ENCODE assay signal across 1 cellular context in the genomic region with DNA sequence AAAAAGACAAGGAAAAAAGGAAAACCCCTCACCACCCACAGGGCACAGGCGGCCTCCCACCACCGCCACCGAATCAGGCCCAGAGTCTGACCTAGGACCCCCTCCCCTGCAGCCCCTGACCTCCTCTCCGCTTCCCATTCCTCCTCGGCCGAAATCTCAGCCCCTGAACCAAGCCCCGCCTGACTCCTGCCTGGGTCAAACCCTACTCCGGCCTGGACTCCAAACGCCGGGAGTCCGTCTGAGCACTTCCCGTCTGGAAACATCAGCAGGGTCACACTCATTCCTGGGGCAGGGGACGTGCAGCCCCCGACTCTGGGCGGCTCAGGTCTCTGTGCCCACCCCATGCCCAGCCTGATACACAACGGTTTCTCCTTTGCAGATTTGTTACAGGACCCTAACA.
TF ChIP-seq lines count a peak whose summit lies in the region.

No MANE protein-coding gene starts in this region.

TF ChIP-seq in GM23338, 12 proteins besides CTCF, POLR2A, EP300 and RAD21:
- TF ChIP-seq, protein P1, sequence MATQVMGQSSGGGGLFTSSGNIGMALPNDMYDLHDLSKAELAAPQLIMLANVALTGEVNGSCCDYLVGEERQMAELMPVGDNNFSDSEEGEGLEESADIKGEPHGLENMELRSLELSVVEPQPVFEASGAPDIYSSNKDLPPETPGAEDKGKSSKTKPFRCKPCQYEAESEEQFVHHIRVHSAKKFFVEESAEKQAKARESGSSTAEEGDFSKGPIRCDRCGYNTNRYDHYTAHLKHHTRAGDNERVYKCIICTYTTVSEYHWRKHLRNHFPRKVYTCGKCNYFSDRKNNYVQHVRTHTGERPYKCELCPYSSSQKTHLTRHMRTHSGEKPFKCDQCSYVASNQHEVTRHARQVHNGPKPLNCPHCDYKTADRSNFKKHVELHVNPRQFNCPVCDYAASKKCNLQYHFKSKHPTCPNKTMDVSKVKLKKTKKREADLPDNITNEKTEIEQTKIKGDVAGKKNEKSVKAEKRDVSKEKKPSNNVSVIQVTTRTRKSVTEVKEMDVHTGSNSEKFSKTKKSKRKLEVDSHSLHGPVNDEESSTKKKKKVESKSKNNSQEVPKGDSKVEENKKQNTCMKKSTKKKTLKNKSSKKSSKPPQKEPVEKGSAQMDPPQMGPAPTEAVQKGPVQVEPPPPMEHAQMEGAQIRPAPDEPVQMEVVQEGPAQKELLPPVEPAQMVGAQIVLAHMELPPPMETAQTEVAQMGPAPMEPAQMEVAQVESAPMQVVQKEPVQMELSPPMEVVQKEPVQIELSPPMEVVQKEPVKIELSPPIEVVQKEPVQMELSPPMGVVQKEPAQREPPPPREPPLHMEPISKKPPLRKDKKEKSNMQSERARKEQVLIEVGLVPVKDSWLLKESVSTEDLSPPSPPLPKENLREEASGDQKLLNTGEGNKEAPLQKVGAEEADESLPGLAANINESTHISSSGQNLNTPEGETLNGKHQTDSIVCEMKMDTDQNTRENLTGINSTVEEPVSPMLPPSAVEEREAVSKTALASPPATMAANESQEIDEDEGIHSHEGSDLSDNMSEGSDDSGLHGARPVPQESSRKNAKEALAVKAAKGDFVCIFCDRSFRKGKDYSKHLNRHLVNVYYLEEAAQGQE (IDR thresholded peaks at IDR 0.05; ENCODE audit: unreplicated experiment), result no peak
- TF ChIP-seq NANOG (IDR thresholded peaks at IDR 0.05; ENCODE audit: borderline replicate concordance), result no peak
- no peak for TF ChIP-seq POLR2AphosphoS5 (IDR thresholded peaks at IDR 0.05; ENCODE audit: low read depth)
- no peak for TF ChIP-seq ZNF331 (CRISPR knock-in tag; IDR thresholded peaks at IDR 0.05; ENCODE audit: low read depth)
- TF ChIP-seq EZH2phosphoT487 (IDR thresholded peaks at IDR 0.05; ENCODE audit: unreplicated experiment), result no peak
- TF ChIP-seq JUNB (IDR thresholded peaks at IDR 0.05; ENCODE audit: unreplicated experiment), result no peak
- TF ChIP-seq, protein P2, sequence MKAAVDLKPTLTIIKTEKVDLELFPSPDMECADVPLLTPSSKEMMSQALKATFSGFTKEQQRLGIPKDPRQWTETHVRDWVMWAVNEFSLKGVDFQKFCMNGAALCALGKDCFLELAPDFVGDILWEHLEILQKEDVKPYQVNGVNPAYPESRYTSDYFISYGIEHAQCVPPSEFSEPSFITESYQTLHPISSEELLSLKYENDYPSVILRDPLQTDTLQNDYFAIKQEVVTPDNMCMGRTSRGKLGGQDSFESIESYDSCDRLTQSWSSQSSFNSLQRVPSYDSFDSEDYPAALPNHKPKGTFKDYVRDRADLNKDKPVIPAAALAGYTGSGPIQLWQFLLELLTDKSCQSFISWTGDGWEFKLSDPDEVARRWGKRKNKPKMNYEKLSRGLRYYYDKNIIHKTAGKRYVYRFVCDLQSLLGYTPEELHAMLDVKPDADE (IDR thresholded peaks at IDR 0.05), result no peak
- no peak for TF ChIP-seq STAT1 (IDR thresholded peaks at IDR 0.05; ENCODE audit: unreplicated experiment)
- TF ChIP-seq, protein P3, sequence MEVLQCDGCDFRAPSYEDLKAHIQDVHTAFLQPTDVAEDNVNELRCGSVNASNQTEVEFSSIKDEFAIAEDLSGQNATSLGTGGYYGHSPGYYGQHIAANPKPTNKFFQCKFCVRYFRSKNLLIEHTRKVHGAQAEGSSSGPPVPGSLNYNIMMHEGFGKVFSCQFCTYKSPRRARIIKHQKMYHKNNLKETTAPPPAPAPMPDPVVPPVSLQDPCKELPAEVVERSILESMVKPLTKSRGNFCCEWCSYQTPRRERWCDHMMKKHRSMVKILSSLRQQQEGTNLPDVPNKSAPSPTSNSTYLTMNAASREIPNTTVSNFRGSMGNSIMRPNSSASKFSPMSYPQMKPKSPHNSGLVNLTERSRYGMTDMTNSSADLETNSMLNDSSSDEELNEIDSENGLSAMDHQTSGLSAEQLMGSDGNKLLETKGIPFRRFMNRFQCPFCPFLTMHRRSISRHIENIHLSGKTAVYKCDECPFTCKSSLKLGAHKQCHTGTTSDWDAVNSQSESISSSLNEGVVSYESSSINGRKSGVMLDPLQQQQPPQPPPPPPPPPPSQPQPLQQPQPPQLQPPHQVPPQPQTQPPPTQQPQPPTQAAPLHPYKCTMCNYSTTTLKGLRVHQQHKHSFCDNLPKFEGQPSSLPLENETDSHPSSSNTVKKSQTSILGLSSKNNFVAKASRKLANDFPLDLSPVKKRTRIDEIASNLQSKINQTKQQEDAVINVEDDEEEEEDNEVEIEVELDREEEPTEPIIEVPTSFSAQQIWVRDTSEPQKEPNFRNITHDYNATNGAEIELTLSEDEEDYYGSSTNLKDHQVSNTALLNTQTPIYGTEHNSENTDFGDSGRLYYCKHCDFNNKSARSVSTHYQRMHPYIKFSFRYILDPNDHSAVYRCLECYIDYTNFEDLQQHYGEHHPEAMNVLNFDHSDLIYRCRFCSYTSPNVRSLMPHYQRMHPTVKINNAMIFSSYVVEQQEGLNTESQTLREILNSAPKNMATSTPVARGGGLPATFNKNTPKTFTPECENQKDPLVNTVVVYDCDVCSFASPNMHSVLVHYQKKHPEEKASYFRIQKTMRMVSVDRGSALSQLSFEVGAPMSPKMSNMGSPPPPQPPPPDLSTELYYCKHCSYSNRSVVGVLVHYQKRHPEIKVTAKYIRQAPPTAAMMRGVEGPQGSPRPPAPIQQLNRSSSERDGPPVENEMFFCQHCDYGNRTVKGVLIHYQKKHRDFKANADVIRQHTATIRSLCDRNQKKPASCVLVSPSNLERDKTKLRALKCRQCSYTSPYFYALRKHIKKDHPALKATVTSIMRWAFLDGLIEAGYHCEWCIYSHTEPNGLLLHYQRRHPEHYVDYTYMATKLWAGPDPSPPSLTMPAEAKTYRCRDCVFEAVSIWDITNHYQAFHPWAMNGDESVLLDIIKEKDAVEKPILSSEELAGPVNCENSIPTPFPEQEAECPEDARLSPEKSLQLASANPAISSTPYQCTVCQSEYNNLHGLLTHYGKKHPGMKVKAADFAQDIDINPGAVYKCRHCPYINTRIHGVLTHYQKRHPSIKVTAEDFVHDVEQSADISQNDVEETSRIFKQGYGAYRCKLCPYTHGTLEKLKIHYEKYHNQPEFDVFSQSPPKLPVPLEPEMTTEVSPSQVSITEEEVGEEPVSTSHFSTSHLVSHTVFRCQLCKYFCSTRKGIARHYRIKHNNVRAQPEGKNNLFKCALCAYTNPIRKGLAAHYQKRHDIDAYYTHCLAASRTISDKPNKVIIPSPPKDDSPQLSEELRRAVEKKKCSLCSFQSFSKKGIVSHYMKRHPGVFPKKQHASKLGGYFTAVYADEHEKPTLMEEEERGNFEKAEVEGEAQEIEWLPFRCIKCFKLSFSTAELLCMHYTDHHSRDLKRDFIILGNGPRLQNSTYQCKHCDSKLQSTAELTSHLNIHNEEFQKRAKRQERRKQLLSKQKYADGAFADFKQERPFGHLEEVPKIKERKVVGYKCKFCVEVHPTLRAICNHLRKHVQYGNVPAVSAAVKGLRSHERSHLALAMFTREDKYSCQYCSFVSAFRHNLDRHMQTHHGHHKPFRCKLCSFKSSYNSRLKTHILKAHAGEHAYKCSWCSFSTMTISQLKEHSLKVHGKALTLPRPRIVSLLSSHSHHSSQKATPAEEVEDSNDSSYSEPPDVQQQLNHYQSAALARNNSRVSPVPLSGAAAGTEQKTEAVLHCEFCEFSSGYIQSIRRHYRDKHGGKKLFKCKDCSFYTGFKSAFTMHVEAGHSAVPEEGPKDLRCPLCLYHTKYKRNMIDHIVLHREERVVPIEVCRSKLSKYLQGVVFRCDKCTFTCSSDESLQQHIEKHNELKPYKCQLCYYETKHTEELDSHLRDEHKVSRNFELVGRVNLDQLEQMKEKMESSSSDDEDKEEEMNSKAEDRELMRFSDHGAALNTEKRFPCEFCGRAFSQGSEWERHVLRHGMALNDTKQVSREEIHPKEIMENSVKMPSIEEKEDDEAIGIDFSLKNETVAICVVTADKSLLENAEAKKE (CRISPR knock-in tag; IDR thresholded peaks at IDR 0.05), result no peak
- no peak for TF ChIP-seq ZNF114 (CRISPR knock-in tag; IDR thresholded peaks at IDR 0.05)
- no peak for TF ChIP-seq CREB1 (CRISPR knock-in tag; IDR thresholded peaks at IDR 0.05; ENCODE audit: low read depth)
- TF ChIP-seq EZH2 (IDR thresholded peaks at IDR 0.05; ENCODE audit: low read depth, unreplicated experiment), result no peak
